In genomic region chr10:29248156-29248555, GRCh38 we compare ENCODE assay signal across 19 cellular contexts. TPM values are rescaled to one million over a fixed set of nuclear protein-coding genes. Genes with fewer than 3 reads are reported as not detected.
DNase-seq lines count a peak whose midpoint lies in the region; ATAC-seq and TF ChIP-seq lines count a peak whose summit lies in the region.
"Had no signal": no experiment of that assay in that cellular context is flagged by ENCODE, and none has a peak within 500 bp of the region (broad histone marks: within the 10 kb centered on the region; RNA-seq: fewer than 3 reads in every experiment).

No MANE protein-coding gene starts in this region.

- no peak overlapping the region for H3K4me2 ChIP-seq in trophoblast cell (ENCODE audit: low read length)
- no peak overlapping the region for H3K4me2 ChIP-seq in H9 (ENCODE audit: insufficient read depth, insufficient read length, low read length)

- H3K4ac ChIP-seq in trophoblast cell (ENCODE audit: low read depth, low read length): peak overlapping the region; percentile 80
- no peak overlapping the region for H3K4ac ChIP-seq in H9 (ENCODE audit: low read depth, low read length)

- H2BK5ac ChIP-seq in trophoblast cell (ENCODE audit: low read depth, low read length, poor library complexity) (peak overlapping the region; percentile 68), H9 (ENCODE audit: insufficient read length, low read length) (no peak overlapping the region)

- H2BK120ac ChIP-seq in trophoblast cell (ENCODE audit: insufficient read depth, low read length, poor library complexity) (peak overlapping the region; percentile 89), H9 (ENCODE audit: low read depth, low read length, poor library complexity, severe bottlenecking) (no peak overlapping the region)

- H3T11ph ChIP-seq in H9 (ENCODE audit: low read length): no peak overlapping the region

- H3K36me3 Mint-ChIP-seq in H9 (ENCODE audit: insufficient read depth in 1 of 3, low read depth in 3 of 3): no peaks in the 10 kb centered on the region
- H3K36me3 Mint-ChIP-seq: CD4-positive, alpha-beta memory T cell had no signal

- H3K27me3 ChIP-seq in adipocyte (replicated peaks; ENCODE audit: control insufficient read depth, insufficient read depth, low read length) (peaks cover 33% of the 10 kb centered on the region), trophoblast cell (ENCODE audit: insufficient read depth, low read length) (no peaks in the 10 kb centered on the region), H9 (ENCODE audit: insufficient read depth, low read length) (no peaks in the 10 kb centered on the region)

- H2BK12ac ChIP-seq in trophoblast cell (ENCODE audit: low read length): peak overlapping the region; percentile 87
- no peak overlapping the region for H2BK12ac ChIP-seq in H9 (ENCODE audit: insufficient read length, low read depth, low read length)

- H3K79me2 ChIP-seq in trophoblast cell (ENCODE audit: control insufficient read depth, insufficient read depth, low read length, poor library complexity) (peaks cover 13% of the 10 kb centered on the region), H9 (ENCODE audit: insufficient read depth, low read length) (no peaks in the 10 kb centered on the region)

- no peak overlapping the region for H2BK20ac ChIP-seq in H9 (ENCODE audit: low read depth, low read length, poor library complexity, severe bottlenecking)

- H3K27ac ChIP-seq in trophoblast cell (ENCODE audit: low read depth, low read length) (no peak overlapping the region), H9 (ENCODE audit: insufficient read length, low read depth, low read length) (no peak overlapping the region)

- peak overlapping the region; percentile 61 for H4K8ac ChIP-seq in trophoblast cell (ENCODE audit: low read depth, low read length)
- H4K8ac ChIP-seq in H9 (replicated peaks; ENCODE audit: insufficient read length, low read depth, low read length): no peak overlapping the region

- no peak overlapping the region for H2BK15ac ChIP-seq in H9 (ENCODE audit: low read depth, low read length)

- H3K23ac ChIP-seq in trophoblast cell (ENCODE audit: low read length): no peak overlapping the region
- H3K23ac ChIP-seq in H9 (ENCODE audit: insufficient read length, low read depth, low read length): no peak overlapping the region

- H4K5ac ChIP-seq in H9 (ENCODE audit: insufficient read length, low read depth, low read length): no peak overlapping the region

- H2AK5ac ChIP-seq in trophoblast cell (ENCODE audit: low read length) (peak overlapping the region; percentile 75), H9 (ENCODE audit: insufficient read length, low read length) (no peak overlapping the region)

- H4K20me1 ChIP-seq in H9 (ENCODE audit: control insufficient read depth, insufficient read depth, insufficient read length): no peaks in the 10 kb centered on the region

- H3K9ac ChIP-seq in adipocyte (ENCODE audit: low read length) (no peak overlapping the region), trophoblast cell (ENCODE audit: low read length) (no peak overlapping the region), H9 (ENCODE audit: extremely low read depth, insufficient read length, low read length) (no peak overlapping the region)

- no peaks in the 10 kb centered on the region for H3K36me3 ChIP-seq in adipocyte (ENCODE audit: control insufficient read depth, insufficient read depth, low read length, severe bottlenecking)
- no peaks in the 10 kb centered on the region for H3K36me3 ChIP-seq in trophoblast cell (ENCODE audit: control insufficient read depth in 1 of 2, insufficient read depth in 2 of 2, low read length in 2 of 2)

- H3K4me1 Mint-ChIP-seq in H9: peaks cover 0 to 7% of the 10 kb centered on the region in 2 experiments; a peak in 2 of 4 replicates
- H3K4me1 Mint-ChIP-seq: CD4-positive, alpha-beta memory T cell had no signal

- H3K14ac ChIP-seq in trophoblast cell (ENCODE audit: low read length) (peak overlapping the region; percentile 67), H9 (ENCODE audit: insufficient read depth, low read length) (no peak overlapping the region)

- no peak overlapping the region for H3K27ac Mint-ChIP-seq in H9
- H3K27ac Mint-ChIP-seq: CD4-positive, alpha-beta memory T cell had no signal

- no peaks in the 10 kb centered on the region for H3K9me3 ChIP-seq in adipocyte (ENCODE audit: control insufficient read depth, low read length)
- H3K9me3 ChIP-seq in trophoblast cell (ENCODE audit: insufficient read depth, low read depth, low read length): no peaks in the 10 kb centered on the region
- no peaks in the 10 kb centered on the region for H3K9me3 ChIP-seq in H9 (ENCODE audit: control insufficient read depth, low read depth, low read length)

- no peak overlapping the region for H3K4me3 Mint-ChIP-seq in H9
- H3K4me3 Mint-ChIP-seq: CD4-positive, alpha-beta memory T cell had no signal

- no peaks in the 10 kb centered on the region for H3K23me2 ChIP-seq in H9 (ENCODE audit: insufficient read length, low read depth, low read length, poor library complexity, severe bottlenecking)

- no peaks in the 10 kb centered on the region; a peak in 1 of 5 replicates for H3K9me3 Mint-ChIP-seq in H9

- H4K12ac ChIP-seq in trophoblast cell (ENCODE audit: low read depth, low read length): no peak overlapping the region

- no peak overlapping the region for H2AFZ ChIP-seq in trophoblast cell (ENCODE audit: insufficient read depth, low read length, poor library complexity)
- H2AFZ ChIP-seq in H9 (ENCODE audit: low read length): no peak overlapping the region

- H4K91ac ChIP-seq in trophoblast cell (ENCODE audit: low read depth, low read length) (peak overlapping the region; percentile 94), H9 (ENCODE audit: insufficient read length, low read depth, low read length) (no peak overlapping the region)

- no peaks in the 10 kb centered on the region; the same call in 1 of the 2 replicates for H3K27me3 Mint-ChIP-seq in H9 (ENCODE audit: low read depth)

- no peak for TF ChIP-seq CTCF in fibroblast of the aortic adventitia (IDR thresholded peaks at IDR 0.05; ENCODE audit: insufficient read depth, low read length)
- TF ChIP-seq CTCF in H9 (conservative IDR thresholded peaks at IDR 0.05): no peak

- H3K4me3 ChIP-seq in adipocyte (ENCODE audit: low read length) (no peak overlapping the region), fibroblast of the aortic adventitia (ENCODE audit: low read depth, low read length) (no peak overlapping the region), trophoblast cell (ENCODE audit: low read depth, low read length) (no peak overlapping the region)
- H3K4me3 ChIP-seq: GM12878 had no signal

- H3K4me1 ChIP-seq in adipocyte (ENCODE audit: control insufficient read depth, insufficient read depth, low read length) (peaks cover 7% of the 10 kb centered on the region), trophoblast cell (ENCODE audit: control insufficient read depth in 1 of 2, insufficient read depth in 2 of 2, low read length in 2 of 2) (peaks cover 7 to 8% of the 10 kb centered on the region in 2 experiments), H9 (ENCODE audit: insufficient read depth, low read length) (no peaks in the 10 kb centered on the region)

- ATAC-seq in GM18498 (IDR thresholded peaks at IDR 0.05; ENCODE audit: unreplicated experiment) (no peak), GM21529 (IDR thresholded peaks at IDR 0.05; ENCODE audit: unreplicated experiment) (no peak)
- ATAC-seq: GM12878 had no signal

- H3K56ac ChIP-seq in H9 (ENCODE audit: insufficient read length, low read depth, low read length): no peak overlapping the region

- H3K79me1 ChIP-seq in trophoblast cell (ENCODE audit: low read length) (peaks cover 62% of the 10 kb centered on the region), H9 (ENCODE audit: insufficient read depth, low read depth, low read length, poor library complexity, severe bottlenecking) (no peaks in the 10 kb centered on the region)

- H3K18ac ChIP-seq in trophoblast cell (ENCODE audit: low read length) (peak overlapping the region; percentile 58), H9 (ENCODE audit: insufficient read length, low read depth, low read length) (no peak overlapping the region)

- peak; percentile 54 for DNase-seq in RPMI7951 (ENCODE audit: low read depth)
- peak; percentile 59 for DNase-seq in adipocyte (ENCODE audit: low read depth)
- peak; percentile 64 for DNase-seq in fibroblast of the aortic adventitia (ENCODE audit: low read depth)
- DNase-seq in trophoblast cell: no peak
- no peak for DNase-seq in HuH-7.5 (ENCODE audit: low spot score)
- DNase-seq in H9: no peak
- DNase-seq: C1 segment of cervical spinal cord; CD4-positive, alpha-beta memory T cell; COR-L47; DMS153; DND-41; GOT3; HCEC 1CT had no signal

RNA-seq across cellular contexts. Expression of gene LYZL1, which starts 40.7 kb away (rescaled TPM):
- total RNA-seq in RPMI7951 (2014; rRNA removed; shearing (Covaris generic)): not detected in 2 replicates
- total RNA-seq in fibroblast of the aortic adventitia (ENCODE audit: low replicate concordance): not detected in 2 replicates
- polyA plus RNA-seq in trophoblast cell (2013): 0.05 and 0.07 TPM in 2 replicates
- not detected in 2 replicates for total RNA-seq in H9 (2021)
- total RNA-seq: A172; A673; CD4-positive, alpha-beta memory T cell; GM12878 had no signal
- polyA plus RNA-seq: BJ; CD4-positive, alpha-beta memory T cell; GM12878 had no signal

Comparison
In these comparisons a context has a peak if more than half of its experiments do, and no peak if none do; other contexts are left out.
1. DNase-seq: peak in RPMI7951 (single experiment), adipocyte (single experiment) and fibroblast of the aortic adventitia (single experiment); none in trophoblast cell (0 of 2), HuH-7.5 (single experiment) and H9 (single experiment).